Comparison of ENCODE assay signal across 2 cellular contexts in the genomic region with DNA sequence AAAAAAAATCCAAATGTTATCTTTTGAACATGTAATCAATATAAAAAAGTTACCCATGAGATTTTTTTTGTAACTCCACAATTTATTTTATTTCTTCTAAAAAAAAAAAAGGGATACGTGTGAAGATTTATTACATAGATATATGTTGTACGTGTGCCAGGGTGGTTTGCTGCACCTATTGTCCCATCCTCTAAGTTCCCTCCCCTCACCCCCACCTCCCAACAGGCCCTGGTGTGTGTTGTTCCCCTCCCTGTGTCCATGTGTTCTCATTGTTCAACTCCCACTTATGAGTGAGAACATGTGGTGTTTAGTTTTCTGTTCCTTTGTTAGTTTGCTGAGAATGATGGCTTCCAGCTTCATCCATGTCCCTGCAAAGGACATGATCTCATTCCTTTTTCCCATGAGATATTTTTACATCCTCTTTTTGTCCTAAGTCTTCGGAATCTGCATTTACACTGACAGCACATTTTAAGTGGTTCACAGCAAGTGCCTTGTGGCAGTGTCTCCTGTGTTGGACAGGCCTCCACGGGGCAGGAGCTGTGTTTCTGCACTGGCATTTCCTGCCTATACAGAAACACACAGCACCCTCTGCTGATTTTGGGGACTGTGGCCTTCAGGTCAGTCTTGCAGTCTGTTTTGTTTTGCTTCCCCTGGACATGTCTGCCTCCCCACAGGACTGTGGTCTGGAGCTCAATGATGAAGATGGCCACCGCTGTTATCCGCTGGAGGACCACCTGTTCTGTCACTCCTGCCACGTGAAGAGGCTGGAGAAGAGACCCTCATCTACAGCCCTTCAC.
TF ChIP-seq lines count a peak whose summit lies in the region.

No MANE protein-coding gene starts in this region.

TF ChIP-seq in endothelial cell of umbilical vein, 7 proteins besides CTCF, POLR2A, EP300 and RAD21 (continued from another document):
- no peak for TF ChIP-seq GATA2 (IDR thresholded peaks at IDR 0.05; ENCODE audit: insufficient read depth, insufficient read length, low read depth, low read length)
- no peak for TF ChIP-seq FOS (IDR thresholded peaks at IDR 0.05; ENCODE audit: borderline replicate concordance, insufficient read depth, low read length)
- no peak for TF ChIP-seq POLR2AphosphoS5 (IDR thresholded peaks at IDR 0.05; ENCODE audit: insufficient read depth, low read depth, low read length)
- TF ChIP-seq JUN (IDR thresholded peaks at IDR 0.05; ENCODE audit: borderline replicate concordance, insufficient read depth, insufficient read length, low read depth), result no peak
- TF ChIP-seq, protein P1, sequence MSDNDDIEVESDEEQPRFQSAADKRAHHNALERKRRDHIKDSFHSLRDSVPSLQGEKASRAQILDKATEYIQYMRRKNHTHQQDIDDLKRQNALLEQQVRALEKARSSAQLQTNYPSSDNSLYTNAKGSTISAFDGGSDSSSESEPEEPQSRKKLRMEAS (IDR thresholded peaks at IDR 0.05; ENCODE audit: insufficient read depth, insufficient read length), result no peak

TF ChIP-seq in GM12891, 5 proteins besides CTCF, POLR2A, EP300 and RAD21 (continued from another document):
- TF ChIP-seq TAF1 (IDR thresholded peaks at IDR 0.05; ENCODE audit: low read depth, low read length) (no peak), POU2F2 (IDR thresholded peaks at IDR 0.05; ENCODE audit: low read depth, low read length) (no peak), POLR2AphosphoS5 (IDR thresholded peaks at IDR 0.05; ENCODE audit: low read depth, low read length) (no peak)
TF ChIP-seq in GM12891: peak in this region for 0.
